In genomic region chr16:24611310-24611709, GRCh38 we compare ENCODE assay signal across 18 cellular contexts.
"Had no signal": no experiment of that assay in that cellular context is flagged by ENCODE, and none has a peak within 500 bp of the region (broad histone marks: within the 10 kb centered on the region; RNA-seq: fewer than 3 reads in every experiment).

No MANE protein-coding gene starts in this region.

- H3K4me1 Mint-ChIP-seq: activated naive CD8-positive, alpha-beta T cell treated with anti-CD3 and anti-CD28 coated beads, Interleukin-2, amount 10 ng/mL, durations not matched to agents 7 days and 5 days had no signal

- H3K9me3 ChIP-seq: gastrocnemius medialis, left ventricle myocardium inferior, neutrophil, right lobe of liver, transverse colon had no signal

- H3K4me3 Mint-ChIP-seq: activated naive CD8-positive, alpha-beta T cell treated with anti-CD3 and anti-CD28 coated beads, Interleukin-2, amount 10 ng/mL, durations not matched to agents 7 days and 5 days; stimulated activated effector memory CD8-positive, alpha-beta T cell treated with anti-CD3 and anti-CD28 coated beads, Interleukin-12 subunit alpha, Interleukin-12 subunit beta, amount 100 ng/mL, for 72 hours; T-helper 1 cell treated with Interleukin-12 subunit alpha and Interleukin-12 subunit beta and Interleukin-4 antibody, amounts not matched to agents 30 μg/mL and 1 μg/mL, for 36 hours had no signal

- H3K36me3 ChIP-seq: cardiac muscle cell, gastrocnemius medialis, left ventricle myocardium inferior, neutrophil, right lobe of liver, transverse colon had no signal

- H3K9me3 Mint-ChIP-seq: activated naive CD8-positive, alpha-beta T cell treated with anti-CD3 and anti-CD28 coated beads, Interleukin-2, amount 10 ng/mL, durations not matched to agents 7 days and 5 days; stimulated activated effector memory CD8-positive, alpha-beta T cell treated with anti-CD3 and anti-CD28 coated beads, Interleukin-12 subunit alpha, Interleukin-12 subunit beta, amount 100 ng/mL, for 72 hours; T-helper 1 cell treated with Interleukin-12 subunit alpha and Interleukin-12 subunit beta and Interleukin-4 antibody, amounts not matched to agents 30 μg/mL and 1 μg/mL, for 36 hours had no signal

- H3K27ac Mint-ChIP-seq: activated naive CD8-positive, alpha-beta T cell treated with anti-CD3 and anti-CD28 coated beads, Interleukin-2, amount 10 ng/mL, durations not matched to agents 7 days and 5 days; progenitor cell of endocrine pancreas; stimulated activated effector memory CD8-positive, alpha-beta T cell treated with anti-CD3 and anti-CD28 coated beads, Interleukin-12 subunit alpha, Interleukin-12 subunit beta, amount 100 ng/mL, for 72 hours; T-helper 1 cell treated with Interleukin-12 subunit alpha and Interleukin-12 subunit beta and Interleukin-4 antibody, amounts not matched to agents 30 μg/mL and 1 μg/mL, for 36 hours had no signal

- DNase-seq: activated CD4-positive, alpha-beta T cell treated with anti-CD3 and anti-CD28 coated beads, Interleukin-2, amount 50 U/mL, for 4 hours; activated CD4-positive, CD25-positive, alpha-beta regulatory T cell; activated effector memory CD4-positive, alpha-beta T cell treated with Interleukin-2 at 50 U/mL for 16 hours; activated naive CD8-positive, alpha-beta T cell treated with anti-CD3 and anti-CD28 coated beads, Interleukin-2, amount 10 ng/mL, durations not matched to agents 7 days and 5 days; activated T-cell treated with anti-CD3 and anti-CD28 coated beads, Interleukin-2, amount 50 U/mL, for 1 hour; cortex of kidney; effector memory CD4-positive, alpha-beta T cell; gastrocnemius medialis; kidney; left ventricle myocardium inferior; mesendoderm; right lobe of liver; transverse colon had no signal

- H3K27ac ChIP-seq: cardiac muscle cell, gastrocnemius medialis, left ventricle myocardium inferior, neutrophil, right lobe of liver, transverse colon had no signal

- H3K36me3 Mint-ChIP-seq: activated naive CD8-positive, alpha-beta T cell treated with anti-CD3 and anti-CD28 coated beads, Interleukin-2, amount 10 ng/mL, durations not matched to agents 7 days and 5 days; stimulated activated effector memory CD8-positive, alpha-beta T cell treated with anti-CD3 and anti-CD28 coated beads, Interleukin-12 subunit alpha, Interleukin-12 subunit beta, amount 100 ng/mL, for 72 hours had no signal

- H3K4me3 ChIP-seq: cardiac muscle cell, right lobe of liver had no signal

- ATAC-seq: gastrocnemius medialis; right lobe of liver; stimulated activated effector memory CD8-positive, alpha-beta T cell treated with anti-CD3 and anti-CD28 coated beads, Interleukin-12 subunit alpha, Interleukin-12 subunit beta, amount 100 ng/mL, for 72 hours had no signal
